ENCODE assay signal across 8 cellular contexts in the genomic region with DNA sequence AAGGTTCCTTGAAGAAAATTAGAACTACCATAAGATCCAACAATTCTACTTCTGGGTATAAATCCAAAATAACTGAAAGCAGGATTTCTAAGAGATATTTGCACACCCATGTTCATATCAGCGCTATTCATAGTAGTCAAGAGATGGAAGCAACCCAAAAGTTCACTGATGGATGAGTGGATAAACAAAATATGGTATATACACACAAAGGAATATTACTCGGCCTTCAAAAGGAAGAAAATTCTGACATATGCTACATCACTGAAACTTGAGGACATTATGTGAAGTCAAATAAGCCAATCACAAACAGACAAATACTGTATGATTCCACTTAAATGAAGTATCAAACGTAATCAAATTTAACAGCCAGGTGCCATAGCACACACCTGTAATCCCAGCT.
"Had no signal": no experiment of that assay in that cellular context is flagged by ENCODE, and none has a peak within 500 bp of the region (broad histone marks: within the 10 kb centered on the region; RNA-seq: fewer than 3 reads in every experiment).

No MANE protein-coding gene starts in this region.

- FAIRE-seq: G401.6, GM12878, GM12891, GM12892, GM18507, GM19239 had no signal

- H3K4me3 ChIP-seq: GM12878 had no signal

- DNase-seq: GDM1, GF-D8 had no signal

- ATAC-seq: GM12878 had no signal
